14 cellular contexts compared by ENCODE assay signal in the genomic region with DNA sequence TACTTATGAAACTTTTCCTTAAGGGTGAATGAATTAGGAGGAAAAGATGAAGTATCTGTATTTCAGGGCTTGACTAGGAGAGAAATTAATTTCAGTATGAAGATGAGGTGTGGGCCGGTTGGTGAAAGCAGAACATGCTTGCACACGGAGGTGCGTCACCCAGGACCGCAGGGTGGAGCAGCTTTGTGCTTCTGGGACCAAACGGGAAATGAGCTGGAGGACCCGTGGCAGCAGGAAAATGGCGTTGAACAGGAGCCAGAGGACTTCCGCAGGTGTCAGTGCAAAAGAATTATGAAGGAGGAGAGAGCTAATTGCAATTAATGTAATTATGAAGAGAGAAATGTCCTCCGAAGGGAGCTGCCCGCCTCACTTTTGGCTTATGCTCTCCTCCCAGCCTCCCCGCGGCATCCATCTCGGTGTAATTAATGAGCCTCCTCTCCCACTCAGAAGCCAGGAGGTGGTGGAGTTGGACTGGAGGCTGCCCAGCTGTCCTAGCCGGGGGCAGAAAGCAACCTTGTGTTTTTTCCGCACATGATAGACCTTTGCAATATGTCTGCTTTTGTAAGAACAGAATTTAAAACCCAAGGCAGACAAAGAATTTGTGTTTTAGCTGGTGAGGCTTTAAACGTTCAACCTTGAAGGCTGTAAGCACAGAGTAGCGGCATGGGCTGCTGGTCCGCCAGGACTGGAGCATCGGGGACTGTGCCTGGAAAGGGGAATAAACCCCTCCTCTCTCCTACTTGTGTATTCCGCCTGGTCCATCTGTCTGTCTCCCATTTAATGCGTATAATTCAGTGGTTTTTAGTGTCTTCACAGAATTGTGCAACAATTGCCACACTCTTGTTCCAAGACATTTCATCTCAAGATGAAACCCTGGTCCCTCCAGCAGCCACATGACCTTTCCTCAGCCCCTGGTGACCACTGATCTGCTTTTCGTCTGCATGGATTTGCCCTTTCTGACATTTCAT.
DNase-seq lines count a peak whose midpoint lies in the region; ATAC-seq, FAIRE-seq and TF ChIP-seq lines count a peak whose summit lies in the region.
"Had no signal": no experiment of that assay in that cellular context is flagged by ENCODE, and none has a peak within 500 bp of the region (broad histone marks: within the 10 kb centered on the region; RNA-seq: fewer than 3 reads in every experiment).

No MANE protein-coding gene starts in this region.

- intact Hi-C loops in adrenal gland (cut with DNase I), result no loop called here
- intact Hi-C loops in kidney (cut with DNase I), result no loop called here

- H3K4me1 Mint-ChIP-seq in effector memory CD8-positive, alpha-beta T cell (ENCODE audit: low read depth in 2 of 2), result peaks cover 14 to 22% of the 10 kb centered on the region in 2 donors

- H3K27ac ChIP-seq in adrenal gland (peak overlapping the region; percentile 4 to 79 (median 29)), kidney (ENCODE audit: low read depth in 2 of 2, low read length in 2 of 2) (peak overlapping the region; percentile 7 to 67)

- H3K9me3 Mint-ChIP-seq in effector memory CD8-positive, alpha-beta T cell, result no peaks in the 10 kb centered on the region

- no peak for TF ChIP-seq POLR2A in adrenal gland (IDR thresholded peaks at IDR 0.05)

- no peak overlapping the region for H3K9ac ChIP-seq in kidney (ENCODE audit: low read length in 2 of 2)

- H3K4me3 Mint-ChIP-seq in effector memory CD8-positive, alpha-beta T cell, result no peak overlapping the region

- H3K27ac Mint-ChIP-seq in effector memory CD8-positive, alpha-beta T cell, result no peak overlapping the region

- TF ChIP-seq CTCF in adrenal gland (IDR thresholded peaks at IDR 0.05) (no peak), kidney (IDR thresholded peaks at IDR 0.05; ENCODE audit: borderline replicate concordance, extremely low read depth, insufficient read depth) (no peak)

- no peaks in the 10 kb centered on the region for H3K27me3 ChIP-seq in adrenal gland

- no peak for ATAC-seq in HG02763 (IDR thresholded peaks at IDR 0.05; ENCODE audit: unreplicated experiment)
- no peak for ATAC-seq in effector memory CD8-positive, alpha-beta T cell (replicated peaks)

- FAIRE-seq in GM19239 (lab: Jason Lieb, UNC) (peak; percentile 31), kidney (lab: Jason Lieb, UNC) (no peak)
- FAIRE-seq: astrocyte, D721Med had no signal

- H3K27me3 Mint-ChIP-seq in effector memory CD8-positive, alpha-beta T cell, result no peaks in the 10 kb centered on the region

- H3K36me3 Mint-ChIP-seq in effector memory CD8-positive, alpha-beta T cell (ENCODE audit: insufficient read depth), result peaks cover 8% of the 10 kb centered on the region

- no peaks in the 10 kb centered on the region for H3K4me1 ChIP-seq in adrenal gland (replicated peaks in 1 of 2)
- H3K4me1 ChIP-seq in kidney (ENCODE audit: control insufficient read depth in 1 of 2, insufficient read depth in 1 of 2, low read depth in 1 of 2, low read length in 2 of 2), result no peaks in the 10 kb centered on the region

- WGBS in adrenal gland, 4 donors, result 71 to 83% (median 79%) methylated on average over 22 of the region's 22 CpGs

- H3K4me3 ChIP-seq in adrenal gland (no peak overlapping the region), kidney (ENCODE audit: low read length in 2 of 2) (peak overlapping the region in 1 of 2 donors; percentile 18), skeletal muscle cell (ENCODE audit: low read depth, low read length) (no peak overlapping the region)

- H3K36me3 ChIP-seq in adrenal gland (replicated peaks in 1 of 2) (no peaks in the 10 kb centered on the region), kidney (ENCODE audit: control insufficient read depth in 1 of 2, insufficient read depth in 2 of 2, low read length in 2 of 2) (no peaks in the 10 kb centered on the region)

- H3K9me3 ChIP-seq in adrenal gland (replicated peaks in 1 of 3) (no peaks in the 10 kb centered on the region), kidney (ENCODE audit: control insufficient read depth in 1 of 2, low read length in 2 of 2) (no peaks in the 10 kb centered on the region)

- no peak for DNase-seq in GM19239 (ENCODE audit: insufficient read length, low spot score)
- peak in 5 of 7 donors; percentile 23 to 65 (median 38) for DNase-seq in adrenal gland
- no peak for DNase-seq in kidney
- peak; percentile 45 for DNase-seq in skeletal muscle cell (ENCODE audit: low read depth)
- no peak for DNase-seq in activated CD4-positive, alpha-beta T cell treated with anti-CD3 and anti-CD28 coated beads for 4 hours
- no peak for DNase-seq in activated CD4-positive, alpha-beta T cell treated with anti-CD3 and anti-CD28 coated beads for 1 hour
- no peak for DNase-seq in effector memory CD8-positive, alpha-beta T cell
- DNase-seq: activated CD4-positive, alpha-beta T cell treated with anti-CD3 and anti-CD28 coated beads for 48 hours; mesendoderm; NCI-H2081; SHP77 treated with DMSO at 0.1 percent for 48 hours had no signal

Comparison
In these comparisons a context has a peak if more than half of its experiments do, and no peak if none do; other contexts are left out.
1. DNase-seq: peak in adrenal gland (5 of 7) and skeletal muscle cell (single experiment); none in GM19239 (single experiment), kidney (single experiment), activated CD4-positive, alpha-beta T cell treated with anti-CD3 and anti-CD28 coated beads for 4 hours (0 of 2), activated CD4-positive, alpha-beta T cell treated with anti-CD3 and anti-CD28 coated beads for 1 hour (single experiment) and effector memory CD8-positive, alpha-beta T cell (0 of 3).